11 cellular contexts compared by ENCODE assay signal in genomic region chr1:51666463-51666862, GRCh38. TPM values are rescaled to one million over a fixed set of nuclear protein-coding genes. Genes with fewer than 3 reads are reported as not detected.
DNase-seq lines count a peak whose midpoint lies in the region; ATAC-seq and TF ChIP-seq lines count a peak whose summit lies in the region.
"Had no signal": no experiment of that assay in that cellular context is flagged by ENCODE, and none has a peak within 500 bp of the region (broad histone marks: within the 10 kb centered on the region; RNA-seq: fewer than 3 reads in every experiment).

No MANE protein-coding gene starts in this region.

- peak overlapping the region; percentile 55 to 67 for H3K27ac ChIP-seq in uterus
- H3K27ac ChIP-seq in PC-3 (ENCODE audit: low read length): no peak overlapping the region
- H3K27ac ChIP-seq: HL-60, stomach had no signal

- peak; percentile 88 for ATAC-seq in esophagus mucosa
- peak; percentile 23 for ATAC-seq in mucosa of descending colon
- no peak for ATAC-seq in HG03565 (IDR thresholded peaks at IDR 0.05; ENCODE audit: unreplicated experiment)
- no peak for ATAC-seq in PC-3

- no peak overlapping the region for H2AFZ ChIP-seq in PC-3 (ENCODE audit: low read length)

- H3K9me2 ChIP-seq in PC-3 (replicated peaks; ENCODE audit: low read length): no peaks in the 10 kb centered on the region

- no peaks in the 10 kb centered on the region for H4K20me1 ChIP-seq in PC-3 (ENCODE audit: low read length)

- H3K4me2 ChIP-seq in PC-3 (ENCODE audit: low read length): no peak overlapping the region

- H3F3A ChIP-seq in PC-3 (ENCODE audit: low read length, unreplicated experiment): no peaks in the 10 kb centered on the region

- no peak overlapping the region for H3K4me3 ChIP-seq in mucosa of descending colon
- no peak overlapping the region for H3K4me3 ChIP-seq in uterus
- H3K4me3 ChIP-seq in PC-3 (ENCODE audit: low read length): no peak overlapping the region
- H3K4me3 ChIP-seq: stomach had no signal

- TF ChIP-seq POLR2A in uterus (IDR thresholded peaks at IDR 0.05): no peak

- H3K9ac ChIP-seq in PC-3 (ENCODE audit: low read length): no peak overlapping the region

- DNase-seq in M059J (ENCODE audit: low read depth) (peak; percentile 81), mucosa of descending colon (no peak), uterus (no peak), DMS 273 treated with DMSO at 0.1 percent for 48 hours (lab: John Stamatoyannopoulos, UW) (no peak), PC-3 (no peak)
- DNase-seq: activated CD4-positive, alpha-beta T cell treated with anti-CD3 and anti-CD28 coated beads, Interleukin-2, amount 50 U/mL, for 48 hours; NCI-H2029 treated with DMSO at 0.1 percent for 48 hours; stomach had no signal

- H3K36me3 ChIP-seq in mucosa of descending colon (ENCODE audit: low read depth): no peaks in the 10 kb centered on the region
- no peaks in the 10 kb centered on the region for H3K36me3 ChIP-seq in uterus
- no peaks in the 10 kb centered on the region for H3K36me3 ChIP-seq in PC-3 (ENCODE audit: low read depth, low read length)
- H3K36me3 ChIP-seq: stomach had no signal

- intact Hi-C loops in mucosa of descending colon (cut with DNase I, micrococcal nuclease) (no loop called here), uterus (cut with DNase I; ENCODE audit: low total_unique reads) (loop anchor here (5.0 kb wide), 1 partner anchor 54 kb away; no protein-coding TSS in a partner anchor), PC-3 (cut with micrococcal nuclease) (no loop called here)

- no peaks in the 10 kb centered on the region for H3K27me3 ChIP-seq in uterus
- no peaks in the 10 kb centered on the region for H3K27me3 ChIP-seq in PC-3 (ENCODE audit: low read length)
- H3K27me3 ChIP-seq: stomach had no signal

- POLR2A ChIA-PET in PC-3 (lab: Charles Lee; ENCODE audit: unreplicated experiment): no interaction called here

- no TSS peak for BruUV-seq in PC-3 (replicated peaks; lab: Mats Ljungman, UMichigan)

- CTCF ChIA-PET in PC-3 (lab: Charles Lee): no interaction called here

- no peaks in the 10 kb centered on the region for H3K9me3 ChIP-seq in mucosa of descending colon
- no peaks in the 10 kb centered on the region for H3K9me3 ChIP-seq in uterus
- H3K9me3 ChIP-seq in PC-3 (ENCODE audit: low read length): no peaks in the 10 kb centered on the region
- H3K9me3 ChIP-seq: stomach had no signal

- TF ChIP-seq CTCF in mucosa of descending colon (IDR thresholded peaks at IDR 0.05) (no peak), uterus (IDR thresholded peaks at IDR 0.05) (no peak), PC-3 (conservative IDR thresholded peaks at IDR 0.05; ENCODE audit: low read depth, low read length) (no peak)

- peaks cover 10% of the 10 kb centered on the region for H3K79me2 ChIP-seq in PC-3 (ENCODE audit: low read length)

- H3K4me1 ChIP-seq in mucosa of descending colon (ENCODE audit: low read depth) (no peaks in the 10 kb centered on the region), uterus (peaks cover 4 to 22% of the 10 kb centered on the region in 2 donors), PC-3 (ENCODE audit: insufficient read depth, low read length) (peaks cover 7% of the 10 kb centered on the region)

RNA-seq across cellular contexts. Expression of gene OSBPL9, which starts 49.6 kb away (rescaled TPM):
- 98.9 and 109 TPM in 2 replicates for total RNA-seq in M059J (2014; rRNA removed; shearing (Covaris generic))
- total RNA-seq in esophagus mucosa (32.5 TPM), mucosa of descending colon (10 to 100 TPM; 44.2 to 51.5 (median 50.7) TPM), uterus (100 to 1,000 TPM in 3 of 4 donors, 10 to 100 TPM in 1; 94.0 to 122 (median 108) TPM), PC-3 (2014; rRNA removed) (40.5 and 74.7 TPM in 2 replicates)

Comparison
In these comparisons a context has a peak if more than half of its experiments do, and no peak if none do; other contexts are left out.
1. ATAC-seq: peak in esophagus mucosa (single experiment) and mucosa of descending colon (single experiment); none in HG03565 (single experiment) and PC-3 (single experiment).